ENCODE assay signal across 8 cellular contexts in the genomic region with DNA sequence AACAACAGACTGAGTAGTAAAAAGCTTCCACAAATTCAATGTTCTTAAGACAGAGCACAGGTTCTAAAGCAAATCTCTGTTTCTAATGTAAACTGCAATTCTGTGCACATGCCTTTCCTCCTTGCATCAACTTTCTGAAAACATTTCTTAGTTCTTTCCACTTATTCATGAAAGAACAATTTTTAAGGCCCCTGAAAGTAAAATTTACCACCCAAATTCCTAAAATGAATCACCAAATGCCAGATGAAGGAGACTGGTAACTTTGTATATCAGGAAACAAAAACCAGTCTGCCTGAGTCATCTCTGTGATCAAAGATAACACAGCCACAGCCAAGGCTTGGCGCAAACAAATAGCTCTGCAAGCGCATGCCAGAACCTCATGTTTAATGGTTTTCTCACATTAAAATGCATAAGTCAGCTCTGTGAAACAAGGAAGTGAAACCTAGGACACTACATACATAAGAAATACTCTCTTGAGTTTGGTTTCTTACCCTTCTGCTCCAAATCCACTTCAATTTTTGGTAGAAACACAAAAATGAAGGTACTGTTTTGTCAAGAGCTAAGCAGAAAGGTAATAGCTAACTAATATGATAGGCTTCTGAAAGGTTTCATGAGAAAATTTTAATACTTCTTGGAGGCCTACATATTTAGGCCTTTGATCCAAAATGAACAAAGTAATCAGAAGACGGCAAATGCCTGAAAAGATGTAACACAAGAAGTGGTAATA.
DNase-seq lines count a peak whose midpoint lies in the region; ATAC-seq and TF ChIP-seq lines count a peak whose summit lies in the region.

No MANE protein-coding gene starts in this region.

- H3K4me1 Mint-ChIP-seq in activated T-helper 17 cell treated with anti-CD3 and anti-CD28 coated beads, Interleukin-2, amount 50 U/mL, for 72 hours: peaks cover 26% of the 10 kb centered on the region

- H3K27me3 ChIP-seq in gastroesophageal sphincter: no peaks in the 10 kb centered on the region

- H3K9me3 ChIP-seq in gastroesophageal sphincter: no peaks in the 10 kb centered on the region

- no peak overlapping the region for H3K4me3 ChIP-seq in gastroesophageal sphincter

- peaks cover 0 to 4% of the 10 kb centered on the region in 2 donors for H3K36me3 ChIP-seq in gastroesophageal sphincter

- ATAC-seq in GM18868 (IDR thresholded peaks at IDR 0.05; ENCODE audit: unreplicated experiment) (peak; percentile 82), HG03139 (IDR thresholded peaks at IDR 0.05; ENCODE audit: unreplicated experiment) (peak; percentile 94), gastroesophageal sphincter (peak; percentile 63)
- peak; percentile 93 for ATAC-seq in activated T-helper 17 cell treated with anti-CD3 and anti-CD28 coated beads, Interleukin-2, amount 50 U/mL, for 72 hours (replicated peaks)

- peaks cover 3 to 19% (median 6%) of the 10 kb centered on the region in 3 donors for H3K4me1 ChIP-seq in gastroesophageal sphincter

- H3K9me3 Mint-ChIP-seq in activated T-helper 17 cell treated with anti-CD3 and anti-CD28 coated beads, Interleukin-2, amount 50 U/mL, for 72 hours: no peaks in the 10 kb centered on the region

- TF ChIP-seq EP300 in gastroesophageal sphincter (IDR thresholded peaks at IDR 0.05): no peak

- peak overlapping the region; percentile 83 for H3K27ac Mint-ChIP-seq in activated T-helper 17 cell treated with anti-CD3 and anti-CD28 coated beads, Interleukin-2, amount 50 U/mL, for 72 hours

- H3K4me3 Mint-ChIP-seq in activated T-helper 17 cell treated with anti-CD3 and anti-CD28 coated beads, Interleukin-2, amount 50 U/mL, for 72 hours: peak overlapping the region; percentile 64

- TF ChIP-seq POLR2A in gastroesophageal sphincter (IDR thresholded peaks at IDR 0.05): no peak

- peaks cover 64% of the 10 kb centered on the region for H3K36me3 Mint-ChIP-seq in activated T-helper 17 cell treated with anti-CD3 and anti-CD28 coated beads, Interleukin-2, amount 50 U/mL, for 72 hours (ENCODE audit: low read depth)

- DNase-seq in 8988T (peak; percentile 26), RKO (ENCODE audit: low spot score) (peak; percentile 14), putamen (ENCODE audit: low spot score) (peak; percentile 42), NCI-H146 (lab: John Stamatoyannopoulos, UW) (no peak)

- peak overlapping the region; percentile 17 to 52 (median 34) for H3K27ac ChIP-seq in gastroesophageal sphincter

- no peak for TF ChIP-seq CTCF in gastroesophageal sphincter (IDR thresholded peaks at IDR 0.05)

- no peaks in the 10 kb centered on the region for H3K27me3 Mint-ChIP-seq in activated T-helper 17 cell treated with anti-CD3 and anti-CD28 coated beads, Interleukin-2, amount 50 U/mL, for 72 hours

- 49 to 60% methylated on average over 3 of the region's 3 CpGs for WGBS in gastroesophageal sphincter (ENCODE audit: low coverage in 1 of 2), 2 donors
